Comparison of ENCODE assay signal across 8 cellular contexts in the genomic region with DNA sequence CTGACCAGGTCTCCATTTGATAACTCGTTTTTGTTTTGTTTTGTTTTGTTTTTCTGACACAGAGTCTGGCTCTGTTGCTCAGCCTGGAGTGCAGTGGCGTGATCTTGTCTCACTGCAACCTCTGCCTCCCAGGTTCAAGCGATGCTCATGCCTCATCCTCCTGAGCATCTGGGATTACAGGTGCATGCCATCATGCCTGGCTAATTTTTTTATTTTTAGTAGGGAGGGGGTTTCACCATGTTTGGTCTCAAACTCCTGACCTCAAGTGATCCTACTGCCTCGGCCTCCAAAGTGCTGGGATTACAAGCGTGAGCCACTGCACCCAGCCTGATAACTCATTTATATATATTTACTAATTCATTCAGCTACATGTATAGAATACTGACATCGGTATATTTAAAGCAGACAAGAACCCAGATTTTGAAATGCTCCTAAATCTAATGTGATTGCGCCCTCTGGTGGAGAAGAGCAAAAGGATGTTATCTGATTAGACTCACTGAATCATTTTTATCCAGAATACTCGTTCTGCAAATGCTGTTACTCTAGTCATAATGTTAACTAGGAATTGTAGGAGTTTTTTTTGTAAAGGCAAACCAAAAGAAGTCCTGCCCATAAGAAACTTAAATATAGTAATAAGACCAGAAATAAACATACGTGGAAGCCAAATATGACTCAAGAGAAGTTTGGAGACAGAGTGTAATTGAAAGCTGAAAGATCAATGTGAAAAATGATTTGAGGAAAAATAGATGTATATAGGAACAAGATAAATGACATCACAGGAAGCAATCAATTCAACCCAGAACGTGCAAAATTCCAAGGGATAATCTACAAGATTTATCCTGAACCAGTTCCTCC. TPM values are rescaled to one million over a fixed set of nuclear protein-coding genes. Genes with fewer than 3 reads are reported as not detected.
DNase-seq lines count a peak whose midpoint lies in the region; ATAC-seq lines count a peak whose summit lies in the region.

No MANE protein-coding gene starts in this region.

- intact Hi-C loops in naive thymus-derived CD4-positive, alpha-beta T cell (cut with micrococcal nuclease), result loop anchor here (1.0 kb wide), 3 partner anchors 315 to 1472 kb away; no protein-coding TSS in a partner anchor

- H3K4me3 ChIP-seq in naive thymus-derived CD4-positive, alpha-beta T cell (ENCODE audit: low read length), result no peak overlapping the region

- peaks cover 50 to 61% (median 55%) of the 10 kb centered on the region in 5 donors for H3K27me3 Mint-ChIP-seq in naive thymus-derived CD4-positive, alpha-beta T cell

- H3K4me1 ChIP-seq in naive thymus-derived CD4-positive, alpha-beta T cell (ENCODE audit: control insufficient read depth in 2 of 2, insufficient read depth in 2 of 2, low read length in 2 of 2), result peaks cover 15 to 26% of the 10 kb centered on the region in 2 donors

- no peaks in the 10 kb centered on the region for H3K36me3 ChIP-seq in naive thymus-derived CD4-positive, alpha-beta T cell (ENCODE audit: control insufficient read depth in 2 of 3, insufficient read depth in 3 of 3, low read length in 3 of 3)

- peaks cover 0 to 2% of the 10 kb centered on the region in 2 donors for H3K27me3 ChIP-seq in naive thymus-derived CD4-positive, alpha-beta T cell (ENCODE audit: control insufficient read depth in 2 of 2, insufficient read depth in 2 of 2, low read length in 2 of 2)

- peak; percentile 51 for ATAC-seq in naive thymus-derived CD4-positive, alpha-beta T cell
- ATAC-seq in GM21367 (IDR thresholded peaks at IDR 0.05; ENCODE audit: unreplicated experiment) (no peak), HG03159 (IDR thresholded peaks at IDR 0.05; ENCODE audit: unreplicated experiment) (no peak)

- no peaks in the 10 kb centered on the region for H3K9me3 ChIP-seq in naive thymus-derived CD4-positive, alpha-beta T cell (ENCODE audit: control insufficient read depth in 2 of 3, low read length in 3 of 3)

- H3K4me3 Mint-ChIP-seq in naive thymus-derived CD4-positive, alpha-beta T cell, result no peak overlapping the region

- H3K4me1 Mint-ChIP-seq in naive thymus-derived CD4-positive, alpha-beta T cell, result peaks cover 26 to 34% (median 31%) of the 10 kb centered on the region in 7 donors

- CTCF ChIA-PET in naive thymus-derived CD4-positive, alpha-beta T cell (lab: Charles Lee), result interaction anchor here (0.6 to 4.1 kb wide), 17 partner anchors 8 to 1697 kb away, joined by 3 to 90 read pairs (median 4); no protein-coding TSS in a partner anchor

- peaks cover 0 to 2% (median 0%) of the 10 kb centered on the region in 11 donors for H3K9me3 Mint-ChIP-seq in naive thymus-derived CD4-positive, alpha-beta T cell

- no peak overlapping the region for H3K27ac Mint-ChIP-seq in naive thymus-derived CD4-positive, alpha-beta T cell

- POLR2A ChIA-PET in naive thymus-derived CD4-positive, alpha-beta T cell (lab: Charles Lee), result no interaction called here

- DNase-seq in activated gamma-delta T cell treated with Interleukin-2 at 50 U/mL for 16 hours (peak; percentile 52), activated gamma-delta T cell (lab: John Stamatoyannopoulos, UW) (no peak), NCI-H128 (lab: John Stamatoyannopoulos, UW; ENCODE audit: unreplicated experiment) (peak; percentile 22), T-helper 1 cell (peak in 4 of 5 donors; percentile 27 to 54 (median 46))
- DNase-seq in effector CD8-positive, alpha-beta T cell (lab: John Stamatoyannopoulos, UW), result peak; percentile 25
- DNase-seq in naive thymus-derived CD4-positive, alpha-beta T cell, result peak in 7 of 9 donors; percentile 33 to 63 (median 56)

- no peak overlapping the region for H3K27ac ChIP-seq in naive thymus-derived CD4-positive, alpha-beta T cell (ENCODE audit: low read depth, low read length)

- peaks cover 0 to 6% (median 0%) of the 10 kb centered on the region in 5 donors for H3K36me3 Mint-ChIP-seq in naive thymus-derived CD4-positive, alpha-beta T cell

RNA-seq across cellular contexts. Expression of a gene that starts 5.3 kb away (rescaled TPM):
- under 1 TPM in 1 of 5 experiments, not detected in 4; 0.27 TPM for total RNA-seq in naive thymus-derived CD4-positive, alpha-beta T cell
- polyA plus RNA-seq in naive thymus-derived CD4-positive, alpha-beta T cell, result not detected

RNA-seq across cellular contexts. Expression of a gene that starts 32.5 kb away (rescaled TPM):
- 100 to 1,000 TPM; 159 to 395 (median 183) TPM for total RNA-seq in naive thymus-derived CD4-positive, alpha-beta T cell
- polyA plus RNA-seq in naive thymus-derived CD4-positive, alpha-beta T cell, result 100 to 1,000 TPM; 791 to 969 TPM
